16 cellular contexts compared by ENCODE assay signal in genomic region chr17:12431188-12431587, GRCh38.
DNase-seq lines count a peak whose midpoint lies in the region; ATAC-seq, FAIRE-seq and TF ChIP-seq lines count a peak whose summit lies in the region.
"Had no signal": no experiment of that assay in that cellular context is flagged by ENCODE, and none has a peak within 500 bp of the region (broad histone marks: within the 10 kb centered on the region; RNA-seq: fewer than 3 reads in every experiment).

No MANE protein-coding gene starts in this region.

- H3K9me2 ChIP-seq in PC-9 (ENCODE audit: insufficient read depth): no peaks in the 10 kb centered on the region

- no TSS peak for BruUV-seq in HepG2 (replicated peaks; lab: Mats Ljungman, UMichigan)
- BruUV-seq in PC-9 (replicated peaks; lab: Mats Ljungman, UMichigan): no TSS peak

- TF ChIP-seq EP300 in HepG2 (IDR thresholded peaks at IDR 0.05; ENCODE audit: low read depth in 2 of 2, low read length in 2 of 2) (no peak), HepG2 (CRISPR knock-in tag; IDR thresholded peaks at IDR 0.05; ENCODE audit: borderline replicate concordance) (no peak)

- H3K36me3 ChIP-seq in HepG2 (replicated peaks in 1 of 2; ENCODE audit: control insufficient read depth in 1 of 2, insufficient read depth in 2 of 2, low read length in 2 of 2): no peaks in the 10 kb centered on the region
- no peaks in the 10 kb centered on the region for H3K36me3 ChIP-seq in PC-9 (ENCODE audit: low read depth)
- H3K36me3 ChIP-seq: BE2C had no signal

- no peaks in the 10 kb centered on the region for H3F3A ChIP-seq in PC-9 (ENCODE audit: insufficient read depth, low read depth)

- H3K4me2 ChIP-seq in HepG2 (ENCODE audit: low read depth, low read length) (no peak overlapping the region), PC-9 (no peak overlapping the region)
- H3K4me2 ChIP-seq: hepatocyte had no signal

- no peak for TF ChIP-seq POLR2A in HepG2 (IDR thresholded peaks at IDR 0.05; ENCODE audit: insufficient read depth in 1 of 2, low read depth in 2 of 2, low read length in 2 of 2)

- no peaks in the 10 kb centered on the region for H3K4me1 ChIP-seq in HepG2 (ENCODE audit: insufficient read depth, low read length)
- no peaks in the 10 kb centered on the region for H3K4me1 ChIP-seq in PC-9 (replicated peaks; ENCODE audit: insufficient read depth)
- H3K4me1 ChIP-seq: BE2C had no signal

- in situ Hi-C loops in GM13977 (cut with MboI; ENCODE audit: low pct_unique_long_range_greater_than_20kb, low sequenced_read_pairs, unreplicated experiment) (loop anchor here (25.0 kb wide), 1 partner anchor 94 kb away; no protein-coding TSS in a partner anchor), HepG2 (cut with HindIII; ENCODE audit: extremely low pct_ligation_motif_present, low pct_unique_long_range_greater_than_20kb) (no loop called here)

- WGBS in HepG2 (ENCODE audit: low lambda C conversion rate): 10% methylated on average over 4 of the region's 4 CpGs

- no peaks in the 10 kb centered on the region for H3K9me3 ChIP-seq in HepG2 (ENCODE audit: low read length)
- no peaks in the 10 kb centered on the region for H3K9me3 ChIP-seq in PC-9 (ENCODE audit: insufficient read depth, low read depth)
- H3K9me3 ChIP-seq: BE2C had no signal

- POLR2A ChIA-PET in HepG2 (lab: Yijun Ruan, JAX) (no interaction called here), PC-9 (lab: Charles Lee; ENCODE audit: unreplicated experiment) (no interaction called here)

- H3K27me3 ChIP-seq in HepG2 (ENCODE audit: control insufficient read depth in 1 of 2, insufficient read depth in 2 of 2, low read length in 2 of 2) (peaks cover 2 to 4% of the 10 kb centered on the region in 2 experiments; a peak in 3 of 5 replicates), PC-9 (ENCODE audit: insufficient read depth, low read depth) (no peaks in the 10 kb centered on the region)
- H3K27me3 ChIP-seq: BE2C, hepatocyte had no signal

- H3K4me3 ChIP-seq in HepG2 (replicated peaks in 1 of 3; ENCODE audit: insufficient read depth in 1 of 3, low read depth in 2 of 3, low read length in 3 of 3): no peak overlapping the region
- no peak overlapping the region for H3K4me3 ChIP-seq in PC-9
- H3K4me3 ChIP-seq: hepatocyte had no signal

- H4K20me1 ChIP-seq in HepG2 (ENCODE audit: insufficient read depth, low read length): no peaks in the 10 kb centered on the region
- H4K20me1 ChIP-seq in PC-9 (ENCODE audit: insufficient read depth): no peaks in the 10 kb centered on the region

- DNase-seq in GM13977 (ENCODE audit: low spot score): peak; percentile 48
- DNase-seq in HepG2 (ENCODE audit: low spot score): no peak
- no peak for DNase-seq in 8988T
- DNase-seq in C1 segment of cervical spinal cord (lab: John Stamatoyannopoulos, UW): no peak
- DNase-seq in PC-9: no peak
- DNase-seq: activated CD8-positive, alpha-beta T cell treated with anti-CD3 and anti-CD28 coated beads for 36 hours; activated naive CD8-positive, alpha-beta T cell treated with anti-CD3 and anti-CD28 coated beads for 36 hours; BE2C; GF-D8; NCI-H1436; T-helper 2 cell had no signal

- no peak for TF ChIP-seq RAD21 in HepG2 (CRISPR knock-in tag; IDR thresholded peaks at IDR 0.05)

- FAIRE-seq in HepG2 (lab: Jason Lieb, UNC): no peak
- FAIRE-seq: HTR-8/SVneo had no signal

- no peak overlapping the region for H3K27ac ChIP-seq in HepG2 (ENCODE audit: extremely low read length, insufficient read depth, low read length)
- H3K27ac ChIP-seq in PC-9: no peak overlapping the region
- H3K27ac ChIP-seq: hepatocyte had no signal

- no peaks in the 10 kb centered on the region for H3K79me2 ChIP-seq in HepG2 (ENCODE audit: insufficient read depth, low read length)
- H3K79me2 ChIP-seq in PC-9 (ENCODE audit: low read depth): no peaks in the 10 kb centered on the region
- H3K79me2 ChIP-seq: hepatocyte had no signal

- ATAC-seq in GM19452 (IDR thresholded peaks at IDR 0.05; ENCODE audit: unreplicated experiment) (peak; percentile 78), HG02852 (IDR thresholded peaks at IDR 0.05; ENCODE audit: unreplicated experiment) (peak; percentile 83), HG03469 (IDR thresholded peaks at IDR 0.05; ENCODE audit: unreplicated experiment) (peak; percentile 79), HepG2 (no peak)
- ATAC-seq: activated CD8-positive, alpha-beta T cell treated with anti-CD3 and anti-CD28 coated beads for 36 hours had no signal

- H2AFZ ChIP-seq in HepG2 (ENCODE audit: low read length): no peak overlapping the region
- no peak overlapping the region for H2AFZ ChIP-seq in PC-9
- H2AFZ ChIP-seq: hepatocyte had no signal

- intact Hi-C loops in HepG2 (cut with micrococcal nuclease; ENCODE audit: unreplicated experiment) (no loop called here), PC-9 (cut with micrococcal nuclease; ENCODE audit: unreplicated experiment) (no loop called here)

- H3K9ac ChIP-seq in HepG2 (ENCODE audit: insufficient read depth, low read depth, low read length): no peak overlapping the region

- CTCF ChIA-PET in HepG2 (lab: Yijun Ruan, JAX; ENCODE audit: low intra/inter-chr PET ratio, low total read pairs) (no interaction called here), PC-9 (lab: Charles Lee) (no interaction called here)

- no peak for TF ChIP-seq CTCF in GM13977 (IDR thresholded peaks at IDR 0.05; ENCODE audit: extremely low read depth, insufficient read depth, missing control alignments)
- TF ChIP-seq CTCF in HepG2 (CRISPR knock-in tag; IDR thresholded peaks at IDR 0.05): no peak
- TF ChIP-seq CTCF in PC-9 (conservative IDR thresholded peaks at IDR 0.05): no peak

TF ChIP-seq in HepG2, 621 proteins besides CTCF, POLR2A, EP300 and RAD21:
- no peak for TF ChIP-seq SNAPC5 (CRISPR knock-in tag; IDR thresholded peaks at IDR 0.05; ENCODE audit: borderline replicate concordance)
- no peak for TF ChIP-seq ZNF850 (CRISPR knock-in tag; conservative IDR thresholded peaks at IDR 0.05)
- TF ChIP-seq ZNF776 (CRISPR knock-in tag; IDR thresholded peaks at IDR 0.05): no peak
- TF ChIP-seq ZFP36 (IDR thresholded peaks at IDR 0.05; ENCODE audit: borderline replicate concordance, low read depth, low read length, partially characterized antibody): no peak
- TF ChIP-seq ZNF597 (CRISPR knock-in tag; IDR thresholded peaks at IDR 0.05): no peak
- TF ChIP-seq ZBTB26 (CRISPR knock-in tag; IDR thresholded peaks at IDR 0.05; ENCODE audit: borderline replicate concordance): no peak
- no peak for TF ChIP-seq CSRNP1 (CRISPR knock-in tag; IDR thresholded peaks at IDR 0.05)
- no peak for TF ChIP-seq ZNF121 (CRISPR knock-in tag; IDR thresholded peaks at IDR 0.05)
TF ChIP-seq in HepG2: peak in this region for 0.
